ENCODE assay signal across 8 cellular contexts in the genomic region with DNA sequence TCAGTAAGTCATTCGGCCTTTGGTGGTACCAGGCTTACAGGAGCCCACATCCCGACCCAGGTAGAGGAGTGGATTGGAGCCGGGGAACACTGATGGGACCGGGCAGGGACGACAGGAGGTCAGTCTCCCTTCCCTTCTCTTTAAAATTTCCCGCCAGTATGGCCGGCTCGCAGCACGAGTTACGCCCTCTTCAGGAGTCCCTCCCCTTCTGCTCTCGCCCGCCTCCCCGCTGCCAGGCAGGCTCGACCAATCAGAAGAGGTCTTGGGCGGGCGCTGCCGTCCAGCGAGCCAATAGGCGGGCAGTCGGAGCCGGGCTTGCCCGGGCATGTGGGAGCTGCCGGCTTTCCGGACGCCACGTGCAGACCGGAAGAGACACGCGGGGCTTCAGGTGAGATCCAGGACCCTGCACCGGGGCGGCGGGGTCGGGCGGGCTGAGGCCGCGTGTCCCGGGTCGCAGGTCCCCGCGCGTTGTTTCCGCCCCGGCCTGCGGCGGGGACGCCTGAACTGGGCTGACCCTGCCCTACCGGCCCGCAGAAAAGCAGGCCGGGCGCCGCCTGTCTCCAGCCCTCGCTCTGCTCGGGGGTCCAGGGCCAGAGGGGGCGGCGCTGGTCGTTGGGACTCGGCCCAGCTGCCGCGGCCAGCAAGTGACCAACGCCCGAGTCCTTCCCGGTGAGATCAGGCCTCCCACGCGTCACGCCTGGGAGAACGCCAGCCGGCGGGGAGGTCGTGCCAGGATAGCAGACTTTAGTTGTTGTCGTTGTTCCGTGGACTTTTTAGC. TPM values are rescaled to one million over a fixed set of nuclear protein-coding genes. Genes with fewer than 3 reads are reported as not detected.
DNase-seq lines count a peak whose midpoint lies in the region; ATAC-seq and TF ChIP-seq lines count a peak whose summit lies in the region.

A gene with protein sequence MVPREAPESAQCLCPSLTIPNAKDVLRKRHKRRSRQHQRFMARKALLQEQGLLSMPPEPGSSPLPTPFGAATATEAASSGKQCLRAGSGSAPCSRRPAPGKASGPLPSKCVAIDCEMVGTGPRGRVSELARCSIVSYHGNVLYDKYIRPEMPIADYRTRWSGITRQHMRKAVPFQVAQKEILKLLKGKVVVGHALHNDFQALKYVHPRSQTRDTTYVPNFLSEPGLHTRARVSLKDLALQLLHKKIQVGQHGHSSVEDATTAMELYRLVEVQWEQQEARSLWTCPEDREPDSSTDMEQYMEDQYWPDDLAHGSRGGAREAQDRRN (plus strand): TSS at position 346 of the 778 bp plus-strand sequence. CDS start 4,870 bp downstream, outside the sequence.

- H3K27ac ChIP-seq in coronary artery, result peak within 1 kb of the TSS; percentile 59 to 86

- intact Hi-C loops in left colon (cut with DNase I, micrococcal nuclease), result loop anchor here in 1 of 2 donors (10.0 kb wide), 1 partner anchor 146 kb away; no protein-coding TSS in a partner anchor

- ATAC-seq in GM19351 (IDR thresholded peaks at IDR 0.05; ENCODE audit: unreplicated experiment) (peak; percentile 93), HG03520 (IDR thresholded peaks at IDR 0.05; ENCODE audit: unreplicated experiment) (peak; percentile 95), left colon (peak; percentile 97)

- DNase-seq in C1 segment of cervical spinal cord (lab: John Stamatoyannopoulos, UW), result peak; percentile 53 to 94 (median 90)
- DNase-seq in NCI-H526 treated with DMSO at 0.1 percent for 48 hours (lab: John Stamatoyannopoulos, UW), result peak; percentile 91
- DNase-seq in activated CD4-positive, alpha-beta T cell treated with anti-CD3 and anti-CD28 coated beads for 48 hours, result peak; percentile 96
- DNase-seq in coronary artery (ENCODE audit: low spot score), result peak; percentile 97
- peak; percentile 94 to 96 for DNase-seq in left colon
- peak; percentile 88 to 90 for DNase-seq in stimulated activated CD4-positive, alpha-beta T cell treated with anti-CD3 and anti-CD28 coated beads, Interleukin-1b, Interleukin-23, amount 100 ng/mL, for 4 hours (ENCODE audit: low read depth in 2 of 2)

- no peak for TF ChIP-seq CTCF in coronary artery (IDR thresholded peaks at IDR 0.05)

- H3K4me3 ChIP-seq in coronary artery, result peak within 1 kb of the TSS; percentile 91

RNA-seq across cellular contexts. Expression of the gene that starts here (rescaled TPM):
- 10 to 100 TPM; 11.4 to 16.9 TPM for total RNA-seq in left colon

Comparison
In these comparisons a context has a peak if more than half of its experiments do, and no peak if none do; other contexts are left out.
1. Peak in every context shown above with its lines: DNase-seq, ATAC-seq, H3K4me3 ChIP-seq and H3K27ac ChIP-seq.